ENCODE assay signal across 28 cellular contexts in genomic region chr5:134387443-134387842, GRCh38.
"Had no signal": no experiment of that assay in that cellular context is flagged by ENCODE, and none has a peak within 500 bp of the region (broad histone marks: within the 10 kb centered on the region; RNA-seq: fewer than 3 reads in every experiment).

No MANE protein-coding gene starts in this region.

- H2AFZ ChIP-seq: parathyroid adenoma had no signal

- H3K4me1 ChIP-seq: lower lobe of right lung, parathyroid adenoma, upper lobe of left lung had no signal

- ATAC-seq: effector memory CD8-positive, alpha-beta T cell; left colon; lower lobe of right lung; mucosa of descending colon; natural killer cell treated with Interleukin-12 subunit alpha and Interleukin-12 subunit beta and Interleukin-15 and Interleukin-18, amount 100 ng/mL, for 72 hours; sciatic nerve had no signal

- H3K9me3 ChIP-seq: left ventricle myocardium inferior, lower lobe of right lung, mucosa of descending colon, thoracic aorta, tibial nerve, upper lobe of left lung had no signal

- H3K27ac Mint-ChIP-seq: effector memory CD8-positive, alpha-beta T cell; natural killer cell treated with Interleukin-12 subunit alpha and Interleukin-12 subunit beta and Interleukin-15 and Interleukin-18, amount 100 ng/mL, for 72 hours; progenitor cell of endocrine pancreas had no signal

- H3K4me1 Mint-ChIP-seq: neural crest cell had no signal

- H3K27me3 ChIP-seq: tibial nerve, upper lobe of left lung had no signal

- H3K9me3 Mint-ChIP-seq: effector memory CD8-positive, alpha-beta T cell; immature natural killer cell; natural killer cell treated with Interleukin-12 subunit alpha and Interleukin-12 subunit beta and Interleukin-15 and Interleukin-18, amount 100 ng/mL, for 72 hours; neural crest cell had no signal

- H3K4me3 ChIP-seq: left ventricle myocardium inferior, lower lobe of right lung, mucosa of descending colon, smooth muscle cell, thoracic aorta, tibial nerve, upper lobe of left lung had no signal

- H3K4me3 Mint-ChIP-seq: effector memory CD8-positive, alpha-beta T cell; immature natural killer cell; naive B cell; natural killer cell treated with Interleukin-12 subunit alpha and Interleukin-12 subunit beta and Interleukin-15 and Interleukin-18, amount 100 ng/mL, for 72 hours; neural crest cell had no signal

- FAIRE-seq: endometrium, frontal cortex, urothelium cell line had no signal

- H3K9ac ChIP-seq: parathyroid adenoma had no signal

- DNase-seq: cortex of kidney; effector memory CD8-positive, alpha-beta T cell; hypothalamus; immature natural killer cell; islet precursor cell; kidney glomerular epithelial cell; left colon; left ventricle myocardium inferior; lower lobe of right lung; mucosa of descending colon; naive B cell; stimulated activated CD4-positive, alpha-beta T cell treated with anti-CD3 and anti-CD28 coated beads, Interleukin-12 subunit alpha, Interleukin-12 subunit beta, amount 100 ng/mL, for 4 hours; stimulated activated CD4-positive, alpha-beta T cell treated with anti-CD3 and anti-CD28 coated beads, Interleukin-1b, Interleukin-23, amount 100 ng/mL, for 48 hours; stimulated activated CD4-positive, alpha-beta T cell treated with anti-CD3 and anti-CD28 coated beads, Interleukin-4, amount 100 ng/mL, for 1 hour; stimulated activated CD8-positive, alpha-beta memory T cell treated with anti-CD3 and anti-CD28 coated beads, Interleukin-4, amount 100 ng/mL, for 48 hours; stimulated activated naive CD4-positive, alpha-beta T cell; upper lobe of left lung had no signal

- H3K27me3 Mint-ChIP-seq: effector memory CD8-positive, alpha-beta T cell; naive B cell; natural killer cell treated with Interleukin-12 subunit alpha and Interleukin-12 subunit beta and Interleukin-15 and Interleukin-18, amount 100 ng/mL, for 72 hours; progenitor cell of endocrine pancreas had no signal

- H3K4me2 ChIP-seq: smooth muscle cell had no signal

- H3K27ac ChIP-seq: left ventricle myocardium inferior, lower lobe of right lung, parathyroid adenoma, thoracic aorta, tibial nerve, upper lobe of left lung had no signal
